In genomic region chr3:53837331-53837730, GRCh38 we compare ENCODE assay signal across 20 cellular contexts. TPM values are rescaled to one million over a fixed set of nuclear protein-coding genes. Genes with fewer than 3 reads are reported as not detected.
"Had no signal": no experiment of that assay in that cellular context is flagged by ENCODE, and none has a peak within 500 bp of the region (broad histone marks: within the 10 kb centered on the region; RNA-seq: fewer than 3 reads in every experiment).

No MANE protein-coding gene starts in this region.

- ATAC-seq: activated naive CD4-positive, alpha-beta T cell treated with anti-CD3 and anti-CD28 coated beads, Interleukin-2, amount 50 U/mL, for 72 hours; SK-N-SH treated with all-trans-retinoic acid at 6 μM for 48 hours had no signal

- H3K36me3 ChIP-seq: neutrophil had no signal

- DNase-seq: activated CD4-positive, alpha-beta T cell treated with anti-CD3 and anti-CD28 coated beads for 48 hours; activated effector memory CD4-positive, alpha-beta T cell treated with Interleukin-2 at 50 U/mL for 16 hours; activated T-cell treated with anti-CD3 and anti-CD28 coated beads, Interleukin-2, amount 50 U/mL, for 1 hour; amygdala; cortex of kidney; foreskin melanocyte; naive B cell; Right ventricle myocardium superior; stimulated activated CD4-positive, alpha-beta T cell treated with anti-CD3 and anti-CD28 coated beads, Interleukin-4, amount 100 ng/mL, for 4 hours; stimulated activated CD8-positive, alpha-beta memory T cell treated with anti-CD3 and anti-CD28 coated beads, Interleukin-4, amount 100 ng/mL, for 48 hours had no signal

- H3K4me1 Mint-ChIP-seq: central memory CD8-positive, alpha-beta T cell; naive B cell had no signal

- H3K27ac ChIP-seq: epithelial cell of prostate, neutrophil had no signal

- H3K27me3 Mint-ChIP-seq: type B pancreatic cell had no signal

- H3K4me3 ChIP-seq: smooth muscle cell had no signal

- H3K36me3 Mint-ChIP-seq: activated naive CD4-positive, alpha-beta T cell treated with anti-CD3 and anti-CD28 coated beads, Interleukin-2, amount 50 U/mL, for 72 hours; brain; naive B cell had no signal

- H3K27ac Mint-ChIP-seq: brain; naive B cell; stimulated activated naive CD8-positive, alpha-beta T cell treated with anti-CD3 and anti-CD28 coated beads, Interleukin-15, Interleukin-2, amounts not matched to agents 100 ng/mL and 50 ng/mL, for 24 hours; type B pancreatic cell had no signal

- H3K9me3 ChIP-seq: neutrophil had no signal

- H3K4me3 Mint-ChIP-seq: brain; central memory CD8-positive, alpha-beta T cell; naive B cell; stimulated activated naive CD8-positive, alpha-beta T cell treated with anti-CD3 and anti-CD28 coated beads, Interleukin-15, Interleukin-2, amounts not matched to agents 100 ng/mL and 50 ng/mL, for 24 hours; type B pancreatic cell had no signal

- H3K9me3 Mint-ChIP-seq: activated naive CD4-positive, alpha-beta T cell treated with anti-CD3 and anti-CD28 coated beads, Interleukin-2, amount 50 U/mL, for 72 hours; brain; central memory CD8-positive, alpha-beta T cell; naive B cell; stimulated activated naive CD8-positive, alpha-beta T cell treated with anti-CD3 and anti-CD28 coated beads, Interleukin-15, Interleukin-2, amounts not matched to agents 100 ng/mL and 50 ng/mL, for 24 hours; type B pancreatic cell had no signal

RNA-seq across cellular contexts. Expression of gene IL17RB, which starts 9.0 kb away (rescaled TPM):
- total RNA-seq: lung microvascular endothelial cell, smooth muscle cell had no signal
